In the genomic region with DNA sequence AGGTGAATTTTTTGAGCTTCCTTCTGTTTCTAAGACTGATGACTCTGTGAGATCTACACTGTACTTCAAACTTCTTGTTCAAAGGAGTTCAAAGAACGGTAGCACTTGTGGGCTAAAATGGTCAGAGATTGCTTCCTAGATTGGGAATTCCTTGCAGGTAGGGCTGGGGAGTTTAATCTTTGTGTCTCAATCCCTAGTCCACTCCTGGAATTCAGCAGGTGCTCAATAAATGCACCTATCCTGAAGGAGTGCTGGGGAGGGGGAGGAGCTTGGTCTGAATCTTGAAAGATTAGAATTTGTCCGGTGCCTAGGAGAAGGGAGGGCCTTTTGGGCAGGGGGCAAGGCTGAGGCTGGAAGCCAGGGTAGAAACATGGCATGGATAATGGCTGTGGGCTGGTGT, we compare ENCODE assay signal across 17 cellular contexts. TPM values are rescaled to one million over a fixed set of nuclear protein-coding genes. Genes with fewer than 3 reads are reported as not detected.
A peak's percentile ranks its signal among the peaks of the same experiment; 100 is the strongest.
DNase-seq lines count a peak whose midpoint lies in the region; TF ChIP-seq lines count a peak whose summit lies in the region.
"Had no signal": no experiment of that assay in that cellular context is flagged by ENCODE, and none has a peak within 500 bp of the region (broad histone marks: within the 10 kb centered on the region; RNA-seq: fewer than 3 reads in every experiment).

No MANE protein-coding gene starts in this region.

- no peak overlapping the region for H3K4me2 ChIP-seq in mammary epithelial cell (ENCODE audit: insufficient read depth, low read depth, low read length)
- H3K4me2 ChIP-seq: A549, GM23338 had no signal

- CTCF ChIA-PET in MCF 10A (lab: Yijun Ruan, JAX), result interaction anchor here (0.6 to 2.1 kb wide), 3 partner anchors 14 to 183 kb away, joined by 3 to 15 read pairs (median 3); no protein-coding TSS in a partner anchor
- CTCF ChIA-PET in mammary epithelial cell (lab: Charles Lee; ENCODE audit: low non-redundant PET), result interaction anchor here (0.6 kb wide), 1 partner anchor 159 kb away, joined by 9 read pairs; no protein-coding TSS in a partner anchor

- TF ChIP-seq POLR2A in breast epithelium (IDR thresholded peaks at IDR 0.05) (no peak), thyroid gland (IDR thresholded peaks at IDR 0.05) (no peak)

- H3K27me3 ChIP-seq in mammary epithelial cell (ENCODE audit: insufficient read depth, low read length) (no peaks in the 10 kb centered on the region), breast epithelium (no peaks in the 10 kb centered on the region), thyroid gland (no peaks in the 10 kb centered on the region)

- intact Hi-C loops in MCF 10A (cut with micrococcal nuclease) (no loop called here), mammary epithelial cell (cut with micrococcal nuclease) (no loop called here), breast epithelium (cut with DNase I; ENCODE audit: low total_unique reads) (no loop called here), thyroid gland (cut with DNase I) (no loop called here)

- H3K27ac Mint-ChIP-seq in MCF 10A (ENCODE audit: low read depth, unreplicated experiment), result peak overlapping the region; percentile 28
- H3K27ac Mint-ChIP-seq: CD4-positive, alpha-beta T cell; GM23338 had no signal

- H3K4me1 ChIP-seq in mammary epithelial cell (ENCODE audit: insufficient read depth, low read length) (peaks cover 31% of the 10 kb centered on the region), breast epithelium (peaks cover 4 to 5% of the 10 kb centered on the region in 2 donors), thyroid gland (peaks cover 66 to 80% of the 10 kb centered on the region in 2 donors)

- H2AFZ ChIP-seq in mammary epithelial cell (ENCODE audit: low read depth, low read length), result no peak overlapping the region
- H2AFZ ChIP-seq: GM23338 had no signal

- H3K27me3 Mint-ChIP-seq in MCF 10A (ENCODE audit: insufficient read depth, unreplicated experiment), result no peaks in the 10 kb centered on the region
- H3K27me3 Mint-ChIP-seq: CD4-positive, alpha-beta T cell had no signal

- no peaks in the 10 kb centered on the region for H4K20me1 ChIP-seq in mammary epithelial cell (ENCODE audit: insufficient read depth, low read length)

- no peaks in the 10 kb centered on the region for H3K36me3 Mint-ChIP-seq in MCF 10A (ENCODE audit: insufficient read depth, unreplicated experiment)

- no peaks in the 10 kb centered on the region for H3K9me3 ChIP-seq in mammary epithelial cell (replicated peaks; ENCODE audit: insufficient read depth, low read length)
- H3K9me3 ChIP-seq in breast epithelium, result no peaks in the 10 kb centered on the region
- H3K9me3 ChIP-seq in thyroid gland, result no peaks in the 10 kb centered on the region
- H3K9me3 ChIP-seq: A549 had no signal

- H3K9ac ChIP-seq in mammary epithelial cell (ENCODE audit: insufficient read depth, low read length), result no peak overlapping the region

- DNase-seq in MCF 10A (ENCODE audit: unreplicated experiment) (no peak), mammary epithelial cell (no peak), breast epithelium (ENCODE audit: low spot score in 2 of 2) (peak in 1 of 2 donors; percentile 12), thyroid gland (no peak), COR-L47 (lab: John Stamatoyannopoulos, UW) (no peak), HPDE6-E6E7 (ENCODE audit: extremely low spot score) (no peak), NCI-H345 (lab: John Stamatoyannopoulos, UW) (no peak)
- DNase-seq: AML-193; CD4-positive, alpha-beta T cell; DMS153; GDM1; HCEC 1CT had no signal

- H3K4me3 Mint-ChIP-seq in MCF 10A (ENCODE audit: unreplicated experiment), result no peak overlapping the region
- H3K4me3 Mint-ChIP-seq: CD4-positive, alpha-beta T cell; GM23338 had no signal

- 82% methylated on average over 2 of the region's 2 CpGs for WGBS in mammary epithelial cell (ENCODE audit: low coverage, missing lambda C conversion rate)
- WGBS in thyroid gland, 2 donors, result 51 to 61% methylated on average over 2 of the region's 2 CpGs

- H3K27ac ChIP-seq in mammary epithelial cell (ENCODE audit: insufficient read depth, low read depth, low read length), result no peak overlapping the region
- peak overlapping the region; percentile 3 to 48 for H3K27ac ChIP-seq in breast epithelium
- peak overlapping the region; percentile 23 to 58 (median 53) for H3K27ac ChIP-seq in thyroid gland
- H3K27ac ChIP-seq: 22Rv1, C4-2B, HL-60 had no signal

- H3K79me2 ChIP-seq in mammary epithelial cell (ENCODE audit: insufficient read depth, low read length), result no peaks in the 10 kb centered on the region

- no peaks in the 10 kb centered on the region for H3K9me3 Mint-ChIP-seq in MCF 10A (ENCODE audit: unreplicated experiment)
- H3K9me3 Mint-ChIP-seq: CD4-positive, alpha-beta T cell; GM23338 had no signal

- dilution Hi-C loops in mammary epithelial cell (cut with HindIII; ENCODE audit: low sequenced_read_pairs), result no loop called here

- POLR2A ChIA-PET in MCF 10A (lab: Yijun Ruan, JAX), result interaction anchor here (1.4 kb wide), 1 partner anchor 14 kb away, joined by 4 read pairs; no protein-coding TSS in a partner anchor

- no peaks in the 10 kb centered on the region for H3K36me3 ChIP-seq in mammary epithelial cell (ENCODE audit: insufficient read depth, low read length)
- no peaks in the 10 kb centered on the region for H3K36me3 ChIP-seq in breast epithelium
- H3K36me3 ChIP-seq in thyroid gland, result no peaks in the 10 kb centered on the region

- H3K4me3 ChIP-seq in mammary epithelial cell (replicated peaks in 1 of 3; ENCODE audit: insufficient read depth in 1 of 3, low read depth in 2 of 3, low read length in 3 of 3), result no peak overlapping the region
- no peak overlapping the region for H3K4me3 ChIP-seq in breast epithelium
- no peak overlapping the region for H3K4me3 ChIP-seq in thyroid gland (replicated peaks in 1 of 3)
- H3K4me3 ChIP-seq: A549, GM23338 had no signal

- in situ Hi-C loops in mammary epithelial cell (cut with MboI; ENCODE audit: low sequenced_read_pairs in 2 of 2), result no loop called here

- TF ChIP-seq CTCF in MCF 10A (IDR thresholded peaks at IDR 0.05; ENCODE audit: unreplicated experiment) (no peak), mammary epithelial cell (conservative IDR thresholded peaks at IDR 0.05 in 1 of 2, IDR thresholded peaks at IDR 0.05 in 1 of 2; ENCODE audit: extremely low read depth in 1 of 2, insufficient read depth in 1 of 2, low read depth in 1 of 2, low read length in 2 of 2) (no peak), breast epithelium (IDR thresholded peaks at IDR 0.05) (no peak), thyroid gland (IDR thresholded peaks at IDR 0.05) (no peak)

- peaks cover 8% of the 10 kb centered on the region for H3K4me1 Mint-ChIP-seq in MCF 10A (ENCODE audit: insufficient read depth, unreplicated experiment)

- BruUV-seq in MCF 10A (replicated peaks; lab: Mats Ljungman, UMichigan) (no TSS peak), mammary epithelial cell (replicated peaks; lab: Mats Ljungman, UMichigan) (no TSS peak)

RNA-seq across cellular contexts. Expression of gene TMEM17, which starts 34.6 kb away (rescaled TPM):
- total RNA-seq in MCF 10A (2022) (2.6 and 3.1 TPM in 2 replicates), mammary epithelial cell (1 to 10 TPM; 3.0 to 3.9 TPM), breast epithelium (1 to 10 TPM in 2 of 3 donors, under 1 TPM in 1; 0.33 to 3.4 (median 2.3) TPM), thyroid gland (1 to 10 TPM; 2.1 to 6.0 (median 4.8) TPM)
- polyA plus RNA-seq in mammary epithelial cell, result 3.6 TPM
- polyA minus RNA-seq in mammary epithelial cell, result not detected
- total RNA-seq: CD4-positive, alpha-beta T cell had no signal
